In genomic region chr7:66781408-66782090, GRCh38 we compare ENCODE assay signal across 1 cellular context.
A peak's percentile ranks its signal among the peaks of the same experiment; 100 is the strongest.
TF ChIP-seq lines count a peak whose summit lies in the region.

No MANE protein-coding gene starts in this region.

TF ChIP-seq in HepG2, 621 proteins besides CTCF, POLR2A, EP300 and RAD21 (continued from another document):
- TF ChIP-seq FOXP4 (CRISPR knock-in tag; IDR thresholded peaks at IDR 0.05), result peak; percentile 58
- TF ChIP-seq ATF3 (CRISPR knock-in tag; IDR thresholded peaks at IDR 0.05), result no peak
- 0 out of 2 replicates have a peak, but pooled peaks have one; percentile 30 for TF ChIP-seq ZBTB38 (CRISPR knock-in tag; IDR thresholded peaks at IDR 0.05)
- TF ChIP-seq ZNF577 (CRISPR knock-in tag; IDR thresholded peaks at IDR 0.05; ENCODE audit: borderline replicate concordance, low read depth), result no peak
- no peak for TF ChIP-seq JDP2 (CRISPR knock-in tag; IDR thresholded peaks at IDR 0.05; ENCODE audit: borderline replicate concordance)
- no peak for TF ChIP-seq ZBTB46 (CRISPR knock-in tag; IDR thresholded peaks at IDR 0.05; ENCODE audit: borderline replicate concordance)
- no peak for TF ChIP-seq ZNF597 (CRISPR knock-in tag; IDR thresholded peaks at IDR 0.05)
